Comparison of ENCODE assay signal across 21 cellular contexts in the genomic region with DNA sequence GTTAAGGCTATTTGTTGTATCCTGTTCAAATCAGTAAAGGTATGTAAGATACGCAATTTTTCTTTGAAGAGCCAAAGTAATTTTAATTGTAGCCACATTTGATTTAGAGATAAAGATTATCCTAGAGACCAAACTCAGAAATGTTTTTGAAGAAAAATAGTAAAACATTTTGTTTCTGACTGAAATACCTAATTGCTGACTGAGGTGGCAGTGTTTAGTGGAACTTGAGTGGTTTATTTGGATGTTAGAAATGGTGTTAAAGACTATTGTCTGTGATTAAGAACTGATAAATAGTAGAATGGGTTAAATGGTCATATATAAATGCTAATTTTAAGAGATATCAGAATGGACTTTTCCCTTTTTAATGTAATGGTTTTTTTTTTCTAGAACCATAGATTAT. TPM values are rescaled to one million over a fixed set of nuclear protein-coding genes. Genes with fewer than 3 reads are reported as not detected.
DNase-seq lines count a peak whose midpoint lies in the region; ATAC-seq and TF ChIP-seq lines count a peak whose summit lies in the region.
"Had no signal": no experiment of that assay in that cellular context is flagged by ENCODE, and none has a peak within 500 bp of the region (broad histone marks: within the 10 kb centered on the region; RNA-seq: fewer than 3 reads in every experiment).

No MANE protein-coding gene starts in this region.

- TF ChIP-seq POLR2A in uterus (IDR thresholded peaks at IDR 0.05) = no peak

- DNase-seq in ELR (ENCODE audit: low read depth) (peak; percentile 10), dermis blood vessel endothelial cell (peak; percentile 9), osteoblast (ENCODE audit: insufficient read length, low spot score, missing footprints) (no peak), uterus (no peak)
- DNase-seq: activated CD4-positive, alpha-beta T cell treated with anti-CD3 and anti-CD28 coated beads, Interleukin-2, amount 50 U/mL, for 1 hour; activated effector memory CD4-positive, alpha-beta T cell treated with anti-CD3 and anti-CD28 coated beads, Interleukin-2, amount 50 U/mL, for 16 hours; DMS79; foreskin melanocyte; naive B cell; NCI-H1930; NCI-H345; NCI-H82; stimulated activated naive CD4-positive, alpha-beta T cell treated with Interleukin-2 at 50 U/mL for 16 hours; tibial artery had no signal

- peak; percentile 19; the same call in 1 of the 2 replicates for TF ChIP-seq CTCF in LNCAP (IDR thresholded peaks at IDR 0.05)
- TF ChIP-seq CTCF in osteoblast (IDR thresholded peaks at IDR 0.05; ENCODE audit: extremely low read depth, low read depth, low read length) = peak; percentile 12
- no peak for TF ChIP-seq CTCF in uterus (IDR thresholded peaks at IDR 0.05)

- H4K20me1 ChIP-seq in osteoblast (ENCODE audit: insufficient read depth, low read length) = no peaks in the 10 kb centered on the region

- no peak overlapping the region for H3K4me2 ChIP-seq in osteoblast (ENCODE audit: insufficient read depth, low read length)

- no peak for ATAC-seq in HG02623 (IDR thresholded peaks at IDR 0.05; ENCODE audit: unreplicated experiment)
- no peak for ATAC-seq in HG03135 (IDR thresholded peaks at IDR 0.05; ENCODE audit: unreplicated experiment)
- no peak for ATAC-seq in GM18861 (IDR thresholded peaks at IDR 0.05; ENCODE audit: unreplicated experiment)

- H3K4me3 ChIP-seq in osteoblast (ENCODE audit: insufficient read depth, low read length) = no peak overlapping the region
- H3K4me3 ChIP-seq in uterus = no peak overlapping the region
- H3K4me3 ChIP-seq: tibial artery had no signal

- H3K27ac ChIP-seq in osteoblast (ENCODE audit: low read depth, low read length) (no peak overlapping the region), uterus (no peak overlapping the region)
- H3K27ac ChIP-seq: tibial artery, VCaP had no signal

- no peaks in the 10 kb centered on the region for H3K4me1 ChIP-seq in osteoblast (ENCODE audit: insufficient read depth, low read length)
- H3K4me1 ChIP-seq in uterus = no peaks in the 10 kb centered on the region
- H3K4me1 ChIP-seq: tibial artery had no signal

- intact Hi-C loops in uterus (cut with DNase I; ENCODE audit: low total_unique reads) = no loop called here

- no peaks in the 10 kb centered on the region for H3K27me3 ChIP-seq in osteoblast (ENCODE audit: insufficient read depth, low read length)
- no peaks in the 10 kb centered on the region for H3K27me3 ChIP-seq in uterus
- H3K27me3 ChIP-seq: tibial artery had no signal

- H3K9me3 ChIP-seq in osteoblast (ENCODE audit: low read depth, low read length) (no peaks in the 10 kb centered on the region), uterus (no peaks in the 10 kb centered on the region)
- H3K9me3 ChIP-seq: tibial artery had no signal

- no peak overlapping the region for H2AFZ ChIP-seq in osteoblast (ENCODE audit: low read length)

- H3K36me3 ChIP-seq in osteoblast (ENCODE audit: insufficient read depth, low read length) (peaks cover 96% of the 10 kb centered on the region), uterus (no peaks in the 10 kb centered on the region)

- no peaks in the 10 kb centered on the region for H3K79me2 ChIP-seq in osteoblast (ENCODE audit: insufficient read depth, low read length)

RNA-seq across cellular contexts. Expression of gene EDRF1, which starts 15.3 kb away (rescaled TPM):
- total RNA-seq in dermis blood vessel endothelial cell = 18.8 and 19.1 TPM in 2 replicates
- total RNA-seq in osteoblast = 24.5 and 25.0 TPM in 2 replicates
- total RNA-seq in uterus = 10 to 100 TPM; 26.2 to 79.2 (median 47.9) TPM

RNA-seq across cellular contexts. Expression of gene MMP21, which starts 40.8 kb away (rescaled TPM):
- total RNA-seq in dermis blood vessel endothelial cell (0.34 and 0.65 TPM in 2 replicates), osteoblast (not detected in 2 replicates), uterus (under 1 TPM in 2 of 4 donors, not detected in 2; 0.21 to 0.48 TPM)
- total RNA-seq: SK-MEL-5 had no signal

RNA-seq across cellular contexts. Expression of gene TEX36, which starts 51.9 kb away (rescaled TPM):
- not detected in 2 replicates for total RNA-seq in dermis blood vessel endothelial cell
- not detected in 2 replicates for total RNA-seq in osteoblast
- under 1 TPM in 1 of 4 donors, not detected in 3; 0.49 TPM for total RNA-seq in uterus
- total RNA-seq: posterior vena cava, SK-MEL-5 had no signal

Comparison
In these comparisons a context has a peak if more than half of its experiments do, and no peak if none do; other contexts are left out.
1. DNase-seq: peak in ELR (single experiment) and dermis blood vessel endothelial cell (single experiment); none in osteoblast (single experiment) and uterus (0 of 2).
2. CTCF ChIP-seq: peak in LNCAP (single experiment) and osteoblast (single experiment); none in uterus (0 of 4).